Comparison of ENCODE assay signal across 1 cellular context in the genomic region with DNA sequence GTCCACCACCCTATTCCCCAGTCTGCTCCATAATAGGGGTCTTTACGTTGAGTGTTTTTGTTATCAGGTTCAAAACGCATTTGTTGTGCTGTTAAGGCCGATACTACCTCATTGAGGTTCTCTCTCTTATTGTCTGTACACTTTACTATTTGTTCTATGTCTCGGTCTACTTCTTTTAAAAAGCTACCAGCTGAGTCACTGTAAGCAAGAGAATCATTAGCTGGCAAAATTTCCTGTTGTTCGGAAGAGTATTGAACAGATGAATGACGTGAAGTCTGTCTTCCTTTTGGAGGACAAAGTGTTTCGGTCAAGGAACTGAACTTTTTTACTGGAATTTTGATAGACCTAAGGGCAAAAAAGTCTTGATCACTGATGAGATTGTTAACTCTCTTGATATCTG.
TF ChIP-seq lines count a peak whose summit lies in the region.

No MANE protein-coding gene starts in this region.

TF ChIP-seq in HepG2, 621 proteins besides CTCF, POLR2A, EP300 and RAD21:
- TF ChIP-seq HNRNPL (IDR thresholded peaks at IDR 0.05; ENCODE audit: low read depth, low read length) (no peak), ZNF577 (CRISPR knock-in tag; IDR thresholded peaks at IDR 0.05; ENCODE audit: borderline replicate concordance, low read depth) (no peak)
